ENCODE assay signal across 1 cellular context in genomic region chr16:57423152-57423551, GRCh38.
TF ChIP-seq lines count a peak whose summit lies in the region.

No MANE protein-coding gene starts in this region.

TF ChIP-seq in HepG2, 621 proteins besides CTCF, POLR2A, EP300 and RAD21:
- TF ChIP-seq ZNF460 (CRISPR knock-in tag; IDR thresholded peaks at IDR 0.05; ENCODE audit: borderline replicate concordance) (no peak), PCBP2 (optimal IDR thresholded peaks at IDR 0.05; ENCODE audit: low read depth, low read length, poor library complexity, severe bottlenecking) (peak; percentile 53), HNRNPK (IDR thresholded peaks at IDR 0.05; ENCODE audit: low read depth, low read length, poor library complexity, severe bottlenecking) (peak; percentile 83)
- TF ChIP-seq, protein P1, sequence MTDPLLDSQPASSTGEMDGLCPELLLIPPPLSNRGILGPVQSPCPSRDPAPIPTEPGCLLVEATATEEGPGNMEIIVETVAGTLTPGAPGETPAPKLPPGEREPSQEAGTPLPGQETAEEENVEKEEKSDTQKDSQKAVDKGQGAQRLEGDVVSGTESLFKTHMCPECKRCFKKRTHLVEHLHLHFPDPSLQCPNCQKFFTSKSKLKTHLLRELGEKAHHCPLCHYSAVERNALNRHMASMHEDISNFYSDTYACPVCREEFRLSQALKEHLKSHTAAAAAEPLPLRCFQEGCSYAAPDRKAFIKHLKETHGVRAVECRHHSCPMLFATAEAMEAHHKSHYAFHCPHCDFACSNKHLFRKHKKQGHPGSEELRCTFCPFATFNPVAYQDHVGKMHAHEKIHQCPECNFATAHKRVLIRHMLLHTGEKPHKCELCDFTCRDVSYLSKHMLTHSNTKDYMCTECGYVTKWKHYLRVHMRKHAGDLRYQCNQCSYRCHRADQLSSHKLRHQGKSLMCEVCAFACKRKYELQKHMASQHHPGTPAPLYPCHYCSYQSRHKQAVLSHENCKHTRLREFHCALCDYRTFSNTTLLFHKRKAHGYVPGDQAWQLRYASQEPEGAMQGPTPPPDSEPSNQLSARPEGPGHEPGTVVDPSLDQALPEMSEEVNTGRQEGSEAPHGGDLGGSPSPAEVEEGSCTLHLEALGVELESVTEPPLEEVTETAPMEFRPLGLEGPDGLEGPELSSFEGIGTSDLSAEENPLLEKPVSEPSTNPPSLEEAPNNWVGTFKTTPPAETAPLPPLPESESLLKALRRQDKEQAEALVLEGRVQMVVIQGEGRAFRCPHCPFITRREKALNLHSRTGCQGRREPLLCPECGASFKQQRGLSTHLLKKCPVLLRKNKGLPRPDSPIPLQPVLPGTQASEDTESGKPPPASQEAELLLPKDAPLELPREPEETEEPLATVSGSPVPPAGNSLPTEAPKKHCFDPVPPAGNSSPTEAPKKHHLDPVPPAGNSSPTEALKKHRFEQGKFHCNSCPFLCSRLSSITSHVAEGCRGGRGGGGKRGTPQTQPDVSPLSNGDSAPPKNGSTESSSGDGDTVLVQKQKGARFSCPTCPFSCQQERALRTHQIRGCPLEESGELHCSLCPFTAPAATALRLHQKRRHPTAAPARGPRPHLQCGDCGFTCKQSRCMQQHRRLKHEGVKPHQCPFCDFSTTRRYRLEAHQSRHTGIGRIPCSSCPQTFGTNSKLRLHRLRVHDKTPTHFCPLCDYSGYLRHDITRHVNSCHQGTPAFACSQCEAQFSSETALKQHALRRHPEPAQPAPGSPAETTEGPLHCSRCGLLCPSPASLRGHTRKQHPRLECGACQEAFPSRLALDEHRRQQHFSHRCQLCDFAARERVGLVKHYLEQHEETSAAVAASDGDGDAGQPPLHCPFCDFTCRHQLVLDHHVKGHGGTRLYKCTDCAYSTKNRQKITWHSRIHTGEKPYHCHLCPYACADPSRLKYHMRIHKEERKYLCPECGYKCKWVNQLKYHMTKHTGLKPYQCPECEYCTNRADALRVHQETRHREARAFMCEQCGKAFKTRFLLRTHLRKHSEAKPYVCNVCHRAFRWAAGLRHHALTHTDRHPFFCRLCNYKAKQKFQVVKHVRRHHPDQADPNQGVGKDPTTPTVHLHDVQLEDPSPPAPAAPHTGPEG (CRISPR knock-in tag; IDR thresholded peaks at IDR 0.05), result no peak
